In the genomic region with DNA sequence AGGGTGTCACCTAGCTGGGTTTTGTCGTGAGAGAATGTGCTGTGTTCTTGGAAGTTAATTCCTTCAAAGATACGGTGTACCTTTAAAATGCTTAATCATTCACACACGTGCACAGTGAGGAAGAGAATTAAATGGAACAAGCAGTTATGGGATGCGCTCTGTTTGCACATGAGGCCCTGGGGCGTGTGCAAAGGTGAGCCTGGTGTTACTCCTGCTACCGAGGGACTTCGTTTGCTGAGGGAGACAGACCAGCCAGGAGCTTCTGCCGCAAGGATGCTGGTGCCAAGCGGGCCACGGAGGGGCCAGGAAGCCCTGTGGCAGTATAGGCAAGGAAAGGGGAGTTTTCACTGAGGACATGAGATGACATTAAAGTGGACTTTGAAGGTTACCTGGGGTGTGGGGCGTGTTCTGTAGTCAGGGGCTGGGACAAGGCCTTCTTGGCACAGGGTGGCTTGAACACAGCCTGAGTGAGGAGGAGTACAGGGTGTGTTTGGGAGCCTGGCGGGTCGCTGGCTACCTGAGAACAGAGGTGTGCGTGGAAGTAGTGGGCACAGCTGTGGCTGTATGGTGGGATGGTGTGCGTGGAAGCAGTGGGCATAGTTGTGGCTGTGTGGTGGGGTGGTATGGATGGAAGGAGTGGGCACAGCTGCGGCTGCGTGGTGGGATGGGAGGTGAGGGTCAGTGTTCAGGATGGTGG, we compare ENCODE assay signal across 11 cellular contexts. TPM values are rescaled to one million over a fixed set of nuclear protein-coding genes. Genes with fewer than 3 reads are reported as not detected.
DNase-seq lines count a peak whose midpoint lies in the region; ATAC-seq, FAIRE-seq and TF ChIP-seq lines count a peak whose summit lies in the region.
"Had no signal": no experiment of that assay in that cellular context is flagged by ENCODE, and none has a peak within 500 bp of the region (broad histone marks: within the 10 kb centered on the region; RNA-seq: fewer than 3 reads in every experiment).

No MANE protein-coding gene starts in this region.

- H3K36me3 Mint-ChIP-seq in activated naive CD8-positive, alpha-beta T cell treated with anti-CD3 and anti-CD28 coated beads for 36 hours = peaks cover 26% of the 10 kb centered on the region

- intact Hi-C loops in lower lobe of right lung (cut with DNase I) = no loop called here
- intact Hi-C loops in left cardiac atrium (cut with DNase I) = no loop called here

- no peaks in the 10 kb centered on the region for H3K9me3 Mint-ChIP-seq in activated naive CD8-positive, alpha-beta T cell treated with anti-CD3 and anti-CD28 coated beads for 36 hours

- H3K27me3 ChIP-seq in BLaER1 = no peaks in the 10 kb centered on the region
- H3K27me3 ChIP-seq in lower lobe of right lung (ENCODE audit: low read depth) = no peaks in the 10 kb centered on the region
- H3K27me3 ChIP-seq: left lung had no signal

- peaks cover 56% of the 10 kb centered on the region for H3K4me1 Mint-ChIP-seq in activated naive CD8-positive, alpha-beta T cell treated with anti-CD3 and anti-CD28 coated beads for 36 hours

- H4K20me1 ChIP-seq in BLaER1 = peaks cover 79% of the 10 kb centered on the region

- H3K4me3 Mint-ChIP-seq in activated naive CD8-positive, alpha-beta T cell treated with anti-CD3 and anti-CD28 coated beads for 36 hours = peak overlapping the region; percentile 71

- no peaks in the 10 kb centered on the region for H3K9me3 ChIP-seq in BLaER1
- H3K9me3 ChIP-seq in lower lobe of right lung = no peaks in the 10 kb centered on the region
- H3K9me3 ChIP-seq: left lung had no signal

- DNase-seq in GM12892 (ENCODE audit: insufficient read length) (no peak), lower lobe of right lung (no peak), left cardiac atrium (no peak), GF-D8 (lab: John Stamatoyannopoulos, UW) (no peak), GM19240 (ENCODE audit: insufficient read length, low spot score) (no peak)
- no peak for DNase-seq in activated naive CD8-positive, alpha-beta T cell treated with anti-CD3 and anti-CD28 coated beads for 36 hours
- DNase-seq in effector CD8-positive, alpha-beta T cell (lab: John Stamatoyannopoulos, UW) = no peak
- DNase-seq: NCI-H2081 had no signal

- peak overlapping the region; percentile 85 for H3K27ac Mint-ChIP-seq in activated naive CD8-positive, alpha-beta T cell treated with anti-CD3 and anti-CD28 coated beads for 36 hours

- FAIRE-seq in GM12892 (lab: Jason Lieb, UNC) = peak; percentile 74

- no peak for TF ChIP-seq POLR2A in GM12892 (IDR thresholded peaks at IDR 0.05; ENCODE audit: low read depth, low read length)

- H3K4me1 ChIP-seq in BLaER1 (peaks cover 69% of the 10 kb centered on the region), lower lobe of right lung (peaks cover 60% of the 10 kb centered on the region)

- no peak for TF ChIP-seq CTCF in lower lobe of right lung (IDR thresholded peaks at IDR 0.05)

- peak overlapping the region; percentile 76 for H3K27ac ChIP-seq in BLaER1
- peak overlapping the region; percentile 81 for H3K27ac ChIP-seq in lower lobe of right lung
- H3K27ac ChIP-seq: HL-60 had no signal

- ATAC-seq in lower lobe of right lung (no peak), left cardiac atrium (no peak)
- ATAC-seq: left lung had no signal

- H3K4me3 ChIP-seq in BLaER1 (peak overlapping the region; percentile 46; the same call in 1 of the 2 replicates), lower lobe of right lung (no peak overlapping the region)
- H3K4me3 ChIP-seq: left lung had no signal

- peak overlapping the region; percentile 94 for H3K4me2 ChIP-seq in BLaER1

- peaks cover 9% of the 10 kb centered on the region; the same call in 1 of the 2 replicates for H3K36me3 ChIP-seq in BLaER1
- H3K36me3 ChIP-seq in lower lobe of right lung = no peaks in the 10 kb centered on the region
- H3K36me3 ChIP-seq: left lung had no signal

- H3K9ac ChIP-seq in BLaER1 = peak overlapping the region; percentile 66

- H3K27me3 Mint-ChIP-seq in activated naive CD8-positive, alpha-beta T cell treated with anti-CD3 and anti-CD28 coated beads for 36 hours = no peaks in the 10 kb centered on the region

RNA-seq across cellular contexts. Expression of gene TBC1D22A, which starts 13.5 kb away (rescaled TPM):
- polyA plus RNA-seq in GM12892 (2012; ENCODE audit: missing spikeins) = 29.0 TPM
- 10 to 100 TPM; 42.1 to 42.4 TPM for total RNA-seq in activated naive CD8-positive, alpha-beta T cell treated with anti-CD3 and anti-CD28 coated beads for 36 hours
- total RNA-seq in lower lobe of right lung (34.1 TPM), left cardiac atrium (10 to 100 TPM; 15.8 to 17.4 TPM)

RNA-seq across cellular contexts. Expression of gene CERK, which starts 37.9 kb away (rescaled TPM):
- polyA plus RNA-seq in GM12892 (2012; ENCODE audit: missing spikeins) = 17.3 TPM
- total RNA-seq in activated naive CD8-positive, alpha-beta T cell treated with anti-CD3 and anti-CD28 coated beads for 36 hours = 10 to 100 TPM; 38.1 to 41.3 TPM
- total RNA-seq in lower lobe of right lung = 26.1 TPM
- total RNA-seq in left cardiac atrium = 10 to 100 TPM; 47.5 to 70.0 TPM
